In genomic region chr2:61222567-61222966, GRCh38 we compare ENCODE assay signal across 8 cellular contexts.
"Had no signal": no experiment of that assay in that cellular context is flagged by ENCODE, and none has a peak within 500 bp of the region (broad histone marks: within the 10 kb centered on the region; RNA-seq: fewer than 3 reads in every experiment).

No MANE protein-coding gene starts in this region.

- H3K4me3 ChIP-seq: GM12878 had no signal

- DNase-seq: GDM1, GF-D8 had no signal

- FAIRE-seq: G401.6, GM12878, GM12891, GM12892, GM18507, GM19239 had no signal

- ATAC-seq: GM12878 had no signal
